Comparison of ENCODE assay signal across 24 cellular contexts in the genomic region with DNA sequence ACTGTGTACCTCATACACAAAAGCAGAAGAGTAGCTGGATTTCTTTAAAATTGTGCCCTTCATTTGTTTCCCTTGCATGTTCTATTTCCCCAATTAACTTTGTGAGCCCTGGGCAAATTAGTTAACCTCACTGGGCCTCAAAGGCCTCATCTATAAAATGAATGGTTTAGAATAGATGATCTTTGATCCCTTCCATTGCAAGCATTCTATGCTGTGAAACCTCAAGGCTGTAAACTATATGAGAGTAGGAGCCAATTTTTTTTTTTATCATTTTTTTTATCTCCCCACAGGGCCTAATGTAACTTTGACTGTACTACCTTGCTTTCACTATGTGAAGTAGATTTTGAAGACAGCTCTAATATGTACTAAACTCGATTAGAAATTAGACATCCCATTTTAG.
"Had no signal": no experiment of that assay in that cellular context is flagged by ENCODE, and none has a peak within 500 bp of the region (broad histone marks: within the 10 kb centered on the region; RNA-seq: fewer than 3 reads in every experiment).

No MANE protein-coding gene starts in this region.

- H3K4me3 Mint-ChIP-seq: IgD-negative memory B cell had no signal

- DNase-seq: MV-4-11, NCI-H1048, NCI-H1105, NCI-H1417, NCI-H1436 treated with DMSO at 0.1 percent for 48 hours, NCI-H1694, NCI-H187 treated with DMSO at 0.1 percent for 48 hours, NCI-H2081, NCI-H2171, NCI-H226, NCI-H446, NCI-H510A, NCI-H524 treated with DMSO at 0.1 percent for 48 hours, NCI-H69, NCI-H774, Right ventricle myocardium superior, RPMI8226, SIG-M5 had no signal

- H3K9me3 Mint-ChIP-seq: IgD-negative memory B cell had no signal

- H3K27ac ChIP-seq: HL-60, KMS-11, SJSA1, SK-N-MC had no signal

- H3K36me3 ChIP-seq: SJSA1 had no signal

- H3K27me3 ChIP-seq: SJSA1 had no signal

- H3K27ac Mint-ChIP-seq: IgD-negative memory B cell had no signal

- H3K9me3 ChIP-seq: SJSA1 had no signal

- H3K9ac ChIP-seq: KMS-11 had no signal

- H3K27me3 Mint-ChIP-seq: IgD-negative memory B cell had no signal

- H3K4me1 ChIP-seq: SJSA1 had no signal

- ATAC-seq: K562 had no signal

- H3K36me3 Mint-ChIP-seq: IgD-negative memory B cell had no signal

- H3K4me3 ChIP-seq: K562, SJSA1, SK-N-MC had no signal

- H3K4me2 ChIP-seq: KMS-11 had no signal
